In the genomic region with DNA sequence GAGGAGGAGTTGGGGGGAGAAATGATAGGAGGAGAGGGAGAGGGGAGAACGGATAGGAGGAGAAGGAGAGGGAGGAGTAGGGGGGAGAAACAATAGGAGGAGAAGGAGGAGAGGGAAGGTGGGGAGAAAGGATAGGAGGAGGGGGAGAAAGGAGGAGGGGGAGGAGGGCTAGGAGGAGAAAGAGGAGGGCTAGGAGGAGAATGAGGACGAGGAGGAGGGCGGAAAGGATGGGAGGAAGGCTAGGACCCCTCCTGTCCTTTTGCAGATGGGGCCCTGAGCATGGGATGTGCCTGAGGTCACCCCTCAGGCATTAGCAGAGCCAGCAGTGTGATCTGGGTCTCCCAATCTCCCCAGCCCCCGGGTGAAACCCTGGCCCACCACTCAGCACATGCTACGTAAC, we compare ENCODE assay signal across 18 cellular contexts.
"Had no signal": no experiment of that assay in that cellular context is flagged by ENCODE, and none has a peak within 500 bp of the region (broad histone marks: within the 10 kb centered on the region; RNA-seq: fewer than 3 reads in every experiment).

No MANE protein-coding gene starts in this region.

- ATAC-seq: foreskin keratinocyte, left ventricle myocardium superior had no signal

- H3K27ac ChIP-seq: brain microvascular endothelial cell, foreskin keratinocyte, sigmoid colon, spleen, thoracic aorta had no signal

- H3K4me3 ChIP-seq: sigmoid colon, thoracic aorta had no signal

- H3K4me3 Mint-ChIP-seq: activated naive CD8-positive, alpha-beta T cell treated with anti-CD3 and anti-CD28 coated beads, Interleukin-2, amount 10 ng/mL, durations not matched to agents 7 days and 5 days; nephron progenitor cell; T-helper 2 cell treated with Interferon-gamma antibody and Interleukin-4, amounts not matched to agents 5 μg/mL and 100 μg/mL, for 36 hours had no signal

- DNase-seq: activated CD4-positive, alpha-beta T cell treated with anti-CD3 and anti-CD28 coated beads for 1 hour; activated CD4-positive, alpha-beta T cell treated with anti-CD3 and anti-CD28 coated beads, Interleukin-2, amount 50 U/mL, for 4 hours; activated naive CD4-positive, alpha-beta T cell; activated naive CD8-positive, alpha-beta T cell treated with anti-CD3 and anti-CD28 coated beads, Interleukin-2, amount 10 ng/mL, durations not matched to agents 7 days and 5 days; activated T-cell treated with anti-CD3 and anti-CD28 coated beads for 4 hours; anterior cingulate cortex; brain microvascular endothelial cell; cortex of kidney; effector CD8-positive, alpha-beta T cell; foreskin keratinocyte; glutamatergic neuron; hypothalamus; left ventricle myocardium superior; nephron progenitor cell; sigmoid colon; spleen had no signal

- H3K9me3 Mint-ChIP-seq: activated naive CD8-positive, alpha-beta T cell treated with anti-CD3 and anti-CD28 coated beads, Interleukin-2, amount 10 ng/mL, durations not matched to agents 7 days and 5 days; nephron progenitor cell; T-helper 2 cell treated with Interferon-gamma antibody and Interleukin-4, amounts not matched to agents 5 μg/mL and 100 μg/mL, for 36 hours had no signal

- H3K4me1 ChIP-seq: foreskin keratinocyte, sigmoid colon had no signal

- H3K27ac Mint-ChIP-seq: activated naive CD8-positive, alpha-beta T cell treated with anti-CD3 and anti-CD28 coated beads, Interleukin-2, amount 10 ng/mL, durations not matched to agents 7 days and 5 days; nephron progenitor cell; T-helper 2 cell treated with Interferon-gamma antibody and Interleukin-4, amounts not matched to agents 5 μg/mL and 100 μg/mL, for 36 hours had no signal

- H3K9me3 ChIP-seq: sigmoid colon, spleen, thoracic aorta had no signal

- H3K27me3 Mint-ChIP-seq: activated naive CD8-positive, alpha-beta T cell treated with anti-CD3 and anti-CD28 coated beads, Interleukin-2, amount 10 ng/mL, durations not matched to agents 7 days and 5 days had no signal

- H3K27me3 ChIP-seq: brain microvascular endothelial cell, sigmoid colon had no signal

- H3K4me1 Mint-ChIP-seq: activated naive CD8-positive, alpha-beta T cell treated with anti-CD3 and anti-CD28 coated beads, Interleukin-2, amount 10 ng/mL, durations not matched to agents 7 days and 5 days had no signal
